ENCODE assay signal across 17 cellular contexts in the genomic region with DNA sequence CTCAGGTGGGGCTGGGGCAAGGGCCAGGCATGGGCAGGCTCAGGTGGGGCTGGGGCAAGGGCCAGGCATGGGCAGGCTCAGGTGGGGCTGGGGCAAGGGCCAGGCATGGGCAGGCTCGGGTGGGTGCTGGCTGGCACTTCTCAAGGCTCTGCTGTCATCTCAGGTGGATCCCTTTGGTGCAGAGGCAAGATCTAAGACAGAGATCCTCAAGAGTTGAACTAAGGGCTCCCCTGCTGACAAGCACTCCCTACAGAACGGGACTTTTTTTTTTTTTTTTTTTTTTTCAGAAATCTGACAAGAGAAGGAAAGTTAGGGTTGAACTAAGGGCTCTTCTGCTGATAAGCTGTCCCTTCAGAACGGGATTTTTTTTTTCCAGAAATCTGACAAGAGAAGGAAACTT. TPM values are rescaled to one million over a fixed set of nuclear protein-coding genes. Genes with fewer than 3 reads are reported as not detected.
DNase-seq lines count a peak whose midpoint lies in the region; ATAC-seq and TF ChIP-seq lines count a peak whose summit lies in the region.
"Had no signal": no experiment of that assay in that cellular context is flagged by ENCODE, and none has a peak within 500 bp of the region (broad histone marks: within the 10 kb centered on the region; RNA-seq: fewer than 3 reads in every experiment).

No MANE protein-coding gene starts in this region.

- no peaks in the 10 kb centered on the region for H3K27me3 ChIP-seq in Loucy (ENCODE audit: insufficient read depth, low read length, poor library complexity, severe bottlenecking)

- H3K79me2 ChIP-seq in Loucy (ENCODE audit: insufficient read depth, low read length): no peaks in the 10 kb centered on the region

- peaks cover 23% of the 10 kb centered on the region for H3K4me1 ChIP-seq in Loucy (ENCODE audit: insufficient read depth, low read length, poor library complexity, severe bottlenecking)

- peak overlapping the region; percentile 80 for H3K27ac Mint-ChIP-seq in activated naive CD8-positive, alpha-beta T cell treated with anti-CD3 and anti-CD28 coated beads, Interleukin-2, amount 10 ng/mL, durations not matched to agents 7 days and 5 days
- H3K27ac Mint-ChIP-seq in activated naive CD8-positive, alpha-beta T cell treated with anti-CD3 and anti-CD28 coated beads, Interleukin-2, amount 50 U/mL, for 24 hours: no peak overlapping the region
- H3K27ac Mint-ChIP-seq in central memory CD8-positive, alpha-beta T cell (ENCODE audit: low read depth): peak overlapping the region; percentile 99
- H3K27ac Mint-ChIP-seq in activated T-helper 2 cell treated with anti-CD3 and anti-CD28 coated beads, Interferon-gamma antibody, Interleukin-2, Interleukin-4, amounts not matched to agents 10 μg/mL and 5 μg/mL and 100 μg/mL, durations not matched to agents 14 hours and 24 hours and 36 hours: no peak overlapping the region

- no peak overlapping the region for H3K4me3 Mint-ChIP-seq in activated naive CD8-positive, alpha-beta T cell treated with anti-CD3 and anti-CD28 coated beads, Interleukin-2, amount 10 ng/mL, durations not matched to agents 7 days and 5 days
- H3K4me3 Mint-ChIP-seq in activated naive CD8-positive, alpha-beta T cell treated with anti-CD3 and anti-CD28 coated beads, Interleukin-2, amount 50 U/mL, for 24 hours: no peak overlapping the region
- no peak overlapping the region for H3K4me3 Mint-ChIP-seq in central memory CD8-positive, alpha-beta T cell
- no peak overlapping the region for H3K4me3 Mint-ChIP-seq in activated T-helper 2 cell treated with anti-CD3 and anti-CD28 coated beads, Interferon-gamma antibody, Interleukin-2, Interleukin-4, amounts not matched to agents 10 μg/mL and 5 μg/mL and 100 μg/mL, durations not matched to agents 14 hours and 24 hours and 36 hours (ENCODE audit: low read depth)

- intact Hi-C loops in activated T-helper 2 cell treated with anti-CD3 and anti-CD28 coated beads, Interferon-gamma antibody, Interleukin-2, Interleukin-4, amounts not matched to agents 10 μg/mL and 5 μg/mL and 100 μg/mL, durations not matched to agents 14 hours and 24 hours and 36 hours (cut with micrococcal nuclease): no loop called here

- peak overlapping the region; percentile 62 for H3K4me2 ChIP-seq in Loucy (ENCODE audit: low read depth, low read length, poor library complexity, severe bottlenecking)

- H3K9me3 ChIP-seq in Loucy (ENCODE audit: insufficient read depth, low read depth, low read length): no peaks in the 10 kb centered on the region

- H3K36me3 Mint-ChIP-seq in activated naive CD8-positive, alpha-beta T cell treated with anti-CD3 and anti-CD28 coated beads, Interleukin-2, amount 10 ng/mL, durations not matched to agents 7 days and 5 days: no peaks in the 10 kb centered on the region
- peaks cover 6% of the 10 kb centered on the region for H3K36me3 Mint-ChIP-seq in activated naive CD8-positive, alpha-beta T cell treated with anti-CD3 and anti-CD28 coated beads, Interleukin-2, amount 50 U/mL, for 24 hours (ENCODE audit: low read depth)
- peaks cover 8% of the 10 kb centered on the region for H3K36me3 Mint-ChIP-seq in central memory CD8-positive, alpha-beta T cell (ENCODE audit: insufficient read depth)
- H3K36me3 Mint-ChIP-seq in activated T-helper 2 cell treated with anti-CD3 and anti-CD28 coated beads, Interferon-gamma antibody, Interleukin-2, Interleukin-4, amounts not matched to agents 10 μg/mL and 5 μg/mL and 100 μg/mL, durations not matched to agents 14 hours and 24 hours and 36 hours (ENCODE audit: low read depth): no peaks in the 10 kb centered on the region

- H3K36me3 ChIP-seq in Loucy (ENCODE audit: insufficient read depth, low read length): no peaks in the 10 kb centered on the region

- H3F3A ChIP-seq in Loucy (ENCODE audit: low read depth): peaks cover 8% of the 10 kb centered on the region

- POLR2A ChIA-PET in activated naive CD8-positive, alpha-beta T cell treated with anti-CD3 and anti-CD28 coated beads, Interleukin-2, amount 10 ng/mL, durations not matched to agents 7 days and 5 days (lab: Charles Lee): no interaction called here

- H3K9me2 ChIP-seq in Loucy (replicated peaks; ENCODE audit: low read depth, low read length): no peaks in the 10 kb centered on the region

- ATAC-seq in activated naive CD8-positive, alpha-beta T cell treated with anti-CD3 and anti-CD28 coated beads, Interleukin-2, amount 10 ng/mL, durations not matched to agents 7 days and 5 days (ENCODE audit: low read depth): no peak
- no peak for ATAC-seq in activated naive CD8-positive, alpha-beta T cell treated with anti-CD3 and anti-CD28 coated beads, Interleukin-2, amount 50 U/mL, for 24 hours
- no peak for ATAC-seq in central memory CD8-positive, alpha-beta T cell (replicated peaks; ENCODE audit: extremely low read depth, poor library complexity, severe bottlenecking)

- no peak overlapping the region for H3K4me3 ChIP-seq in Loucy (ENCODE audit: low read length, poor library complexity, severe bottlenecking)
- H3K4me3 ChIP-seq: GM23248 had no signal

- H3K9ac ChIP-seq in Loucy (ENCODE audit: low read depth, low read length, poor library complexity, severe bottlenecking): no peak overlapping the region
- H3K9ac ChIP-seq: GM23248 had no signal

- no peak for DNase-seq in activated naive CD8-positive, alpha-beta T cell treated with anti-CD3 and anti-CD28 coated beads, Interleukin-2, amount 10 ng/mL, durations not matched to agents 7 days and 5 days
- no peak for DNase-seq in activated naive CD8-positive, alpha-beta T cell treated with anti-CD3 and anti-CD28 coated beads, Interleukin-2, amount 50 U/mL, for 24 hours
- no peak for DNase-seq in central memory CD8-positive, alpha-beta T cell (ENCODE audit: low spot score in 2 of 2)
- DNase-seq in SHP77 (lab: John Stamatoyannopoulos, UW) (no peak), amniotic stem cell (lab: John Stamatoyannopoulos, UW) (no peak)
- DNase-seq in activated T-helper 2 cell treated with anti-CD3 and anti-CD28 coated beads, Interferon-gamma antibody, Interleukin-2, Interleukin-4, amounts not matched to agents 10 μg/mL and 5 μg/mL and 100 μg/mL, durations not matched to agents 14 hours and 24 hours and 36 hours (ENCODE audit: low spot score): no peak
- DNase-seq: ACHN; GF-D8; GM23248; NCI-H1436; NCI-H2081; NCI-H2227 treated with DMSO at 0.1 percent for 48 hours; NCI-H526 treated with DMSO at 0.1 percent for 48 hours; NK-92 treated with Interleukin-12 subunit alpha and Interleukin-12 subunit beta, amount 100 ng/mL, for 24 hours had no signal

- H3K4me1 Mint-ChIP-seq in activated naive CD8-positive, alpha-beta T cell treated with anti-CD3 and anti-CD28 coated beads, Interleukin-2, amount 10 ng/mL, durations not matched to agents 7 days and 5 days: peaks cover 23% of the 10 kb centered on the region
- H3K4me1 Mint-ChIP-seq in activated naive CD8-positive, alpha-beta T cell treated with anti-CD3 and anti-CD28 coated beads, Interleukin-2, amount 50 U/mL, for 24 hours: peaks cover 19% of the 10 kb centered on the region
- H3K4me1 Mint-ChIP-seq in central memory CD8-positive, alpha-beta T cell: peaks cover 26% of the 10 kb centered on the region
- H3K4me1 Mint-ChIP-seq in activated T-helper 2 cell treated with anti-CD3 and anti-CD28 coated beads, Interferon-gamma antibody, Interleukin-2, Interleukin-4, amounts not matched to agents 10 μg/mL and 5 μg/mL and 100 μg/mL, durations not matched to agents 14 hours and 24 hours and 36 hours (ENCODE audit: low read depth): peaks cover 17% of the 10 kb centered on the region

- no peak for TF ChIP-seq CTCF in Loucy (conservative IDR thresholded peaks at IDR 0.05; ENCODE audit: low read length)

- H4K20me1 ChIP-seq in Loucy (ENCODE audit: insufficient read depth, low read length, poor library complexity, severe bottlenecking): no peaks in the 10 kb centered on the region

- no peaks in the 10 kb centered on the region for H3K27me3 Mint-ChIP-seq in activated naive CD8-positive, alpha-beta T cell treated with anti-CD3 and anti-CD28 coated beads, Interleukin-2, amount 10 ng/mL, durations not matched to agents 7 days and 5 days
- no peaks in the 10 kb centered on the region for H3K27me3 Mint-ChIP-seq in activated naive CD8-positive, alpha-beta T cell treated with anti-CD3 and anti-CD28 coated beads, Interleukin-2, amount 50 U/mL, for 24 hours
- H3K27me3 Mint-ChIP-seq in central memory CD8-positive, alpha-beta T cell: no peaks in the 10 kb centered on the region
- no peaks in the 10 kb centered on the region for H3K27me3 Mint-ChIP-seq in activated T-helper 2 cell treated with anti-CD3 and anti-CD28 coated beads, Interferon-gamma antibody, Interleukin-2, Interleukin-4, amounts not matched to agents 10 μg/mL and 5 μg/mL and 100 μg/mL, durations not matched to agents 14 hours and 24 hours and 36 hours (ENCODE audit: low read depth)
- H3K27me3 Mint-ChIP-seq: IgD-negative memory B cell had no signal

- H2AFZ ChIP-seq in Loucy (ENCODE audit: low read length): no peak overlapping the region
- H2AFZ ChIP-seq: GM23248 had no signal

- H3K9me3 Mint-ChIP-seq in activated naive CD8-positive, alpha-beta T cell treated with anti-CD3 and anti-CD28 coated beads, Interleukin-2, amount 10 ng/mL, durations not matched to agents 7 days and 5 days: no peaks in the 10 kb centered on the region
- no peaks in the 10 kb centered on the region for H3K9me3 Mint-ChIP-seq in activated naive CD8-positive, alpha-beta T cell treated with anti-CD3 and anti-CD28 coated beads, Interleukin-2, amount 50 U/mL, for 24 hours
- no peaks in the 10 kb centered on the region for H3K9me3 Mint-ChIP-seq in central memory CD8-positive, alpha-beta T cell
- H3K9me3 Mint-ChIP-seq in activated T-helper 2 cell treated with anti-CD3 and anti-CD28 coated beads, Interferon-gamma antibody, Interleukin-2, Interleukin-4, amounts not matched to agents 10 μg/mL and 5 μg/mL and 100 μg/mL, durations not matched to agents 14 hours and 24 hours and 36 hours: no peaks in the 10 kb centered on the region
- H3K9me3 Mint-ChIP-seq: IgD-negative memory B cell had no signal

RNA-seq across cellular contexts. Expression of gene MMP24OS, which starts 24.9 kb away (rescaled TPM):
- 10 to 100 TPM; 64.3 to 70.1 TPM for total RNA-seq in activated naive CD8-positive, alpha-beta T cell treated with anti-CD3 and anti-CD28 coated beads, Interleukin-2, amount 10 ng/mL, durations not matched to agents 7 days and 5 days
- 31.4 and 33.0 TPM in 2 replicates for total RNA-seq in activated T-helper 2 cell treated with anti-CD3 and anti-CD28 coated beads, Interferon-gamma antibody, Interleukin-2, Interleukin-4, amounts not matched to agents 10 μg/mL and 5 μg/mL and 100 μg/mL, durations not matched to agents 14 hours and 24 hours and 36 hours

RNA-seq across cellular contexts. Expression of gene MMP24, which starts 26.5 kb away (rescaled TPM):
- under 1 TPM; 0.08 to 0.20 TPM for total RNA-seq in activated naive CD8-positive, alpha-beta T cell treated with anti-CD3 and anti-CD28 coated beads, Interleukin-2, amount 10 ng/mL, durations not matched to agents 7 days and 5 days
- total RNA-seq in activated T-helper 2 cell treated with anti-CD3 and anti-CD28 coated beads, Interferon-gamma antibody, Interleukin-2, Interleukin-4, amounts not matched to agents 10 μg/mL and 5 μg/mL and 100 μg/mL, durations not matched to agents 14 hours and 24 hours and 36 hours: not detected in 2 replicates

RNA-seq across cellular contexts. Expression of gene EIF6, which starts 31.6 kb away (rescaled TPM):
- 10 to 100 TPM; 81.0 to 83.9 TPM for total RNA-seq in activated naive CD8-positive, alpha-beta T cell treated with anti-CD3 and anti-CD28 coated beads, Interleukin-2, amount 10 ng/mL, durations not matched to agents 7 days and 5 days
- total RNA-seq in activated T-helper 2 cell treated with anti-CD3 and anti-CD28 coated beads, Interferon-gamma antibody, Interleukin-2, Interleukin-4, amounts not matched to agents 10 μg/mL and 5 μg/mL and 100 μg/mL, durations not matched to agents 14 hours and 24 hours and 36 hours: 179 and 183 TPM in 2 replicates

RNA-seq across cellular contexts. Expression of gene FAM83C, which starts 39.2 kb away (rescaled TPM):
- total RNA-seq in activated naive CD8-positive, alpha-beta T cell treated with anti-CD3 and anti-CD28 coated beads, Interleukin-2, amount 10 ng/mL, durations not matched to agents 7 days and 5 days: not detected
- total RNA-seq in activated T-helper 2 cell treated with anti-CD3 and anti-CD28 coated beads, Interferon-gamma antibody, Interleukin-2, Interleukin-4, amounts not matched to agents 10 μg/mL and 5 μg/mL and 100 μg/mL, durations not matched to agents 14 hours and 24 hours and 36 hours: not detected in 2 replicates
- total RNA-seq: GM23248, HT1080 had no signal

Comparison
In these comparisons a context has a peak if more than half of its experiments do, and no peak if none do; other contexts are left out.
1. H3K27ac Mint-ChIP-seq: peak in activated naive CD8-positive, alpha-beta T cell treated with anti-CD3 and anti-CD28 coated beads, Interleukin-2, amount 10 ng/mL, durations not matched to agents 7 days and 5 days (single experiment) and central memory CD8-positive, alpha-beta T cell (single experiment); none in activated naive CD8-positive, alpha-beta T cell treated with anti-CD3 and anti-CD28 coated beads, Interleukin-2, amount 50 U/mL, for 24 hours (single experiment) and activated T-helper 2 cell treated with anti-CD3 and anti-CD28 coated beads, Interferon-gamma antibody, Interleukin-2, Interleukin-4, amounts not matched to agents 10 μg/mL and 5 μg/mL and 100 μg/mL, durations not matched to agents 14 hours and 24 hours and 36 hours (single experiment).